ENCODE assay signal across 8 cellular contexts in the genomic region with DNA sequence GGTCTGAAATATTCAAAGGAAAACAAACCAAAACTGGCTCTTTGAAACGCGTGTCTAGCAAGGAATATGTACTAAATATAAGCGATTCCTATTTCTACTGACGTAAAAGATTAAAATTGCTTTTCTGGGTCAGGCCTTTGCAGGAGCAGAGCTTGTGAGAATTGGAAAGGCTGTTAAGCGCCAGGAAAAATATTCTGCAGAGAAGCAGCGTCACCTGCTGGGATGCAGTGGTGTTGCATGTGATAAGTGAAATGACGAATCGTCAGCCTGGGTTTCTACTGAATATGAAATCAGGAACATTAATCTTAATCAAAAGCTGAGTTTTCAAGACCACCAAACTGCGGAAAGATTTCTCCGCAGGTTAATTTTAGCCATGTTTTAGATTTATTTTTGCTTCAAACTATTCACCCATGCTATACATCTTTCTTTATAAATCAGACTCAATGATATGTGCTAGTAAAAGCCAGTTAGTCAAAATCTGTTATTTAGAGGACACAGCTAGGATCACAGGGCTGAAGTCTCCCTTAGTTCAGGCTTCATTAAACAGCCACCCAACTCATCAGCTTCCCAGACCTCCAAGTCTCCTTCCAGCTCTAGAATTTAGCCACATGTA.
DNase-seq lines count a peak whose midpoint lies in the region; ATAC-seq and TF ChIP-seq lines count a peak whose summit lies in the region.

No MANE protein-coding gene starts in this region.

- H3K27me3 ChIP-seq in tibial nerve: no peaks in the 10 kb centered on the region

- H3K27ac Mint-ChIP-seq in nephron: peak overlapping the region in 2 of 3 experiments; percentile 24 to 78

- no peaks in the 10 kb centered on the region for H3K36me3 ChIP-seq in tibial nerve

- no peaks in the 10 kb centered on the region for H3K36me3 Mint-ChIP-seq in nephron (ENCODE audit: low read depth)

- no peak overlapping the region for H3K4me3 Mint-ChIP-seq in nephron

- H3K9me3 Mint-ChIP-seq in nephron: no peaks in the 10 kb centered on the region

- H3K4me1 ChIP-seq in tibial nerve: peaks cover 0 to 7% (median 0%) of the 10 kb centered on the region in 4 donors

- TF ChIP-seq EP300 in tibial nerve (IDR thresholded peaks at IDR 0.05): peak in 1 of 2 donors; percentile 31

- no peak overlapping the region for H3K27ac ChIP-seq in tibial nerve

- TF ChIP-seq POLR2A in tibial nerve (IDR thresholded peaks at IDR 0.05): no peak

- WGBS in tibial nerve, 2 donors: 6 to 8% methylated on average over 10 of the region's 10 CpGs

- DNase-seq in GM10266 (ENCODE audit: extremely low spot score): peak; percentile 52
- peak; percentile 73 for DNase-seq in NCI-H82 treated with DMSO at 0.1 percent for 48 hours (lab: John Stamatoyannopoulos, UW; ENCODE audit: unreplicated experiment)
- peak; percentile 11 for DNase-seq in activated T-cell treated with anti-CD3 and anti-CD28 coated beads for 24 hours (ENCODE audit: low read depth)
- DNase-seq in fibroblast of gingiva (ENCODE audit: low read depth): peak; percentile 63
- DNase-seq in tibial nerve (ENCODE audit: low spot score in 2 of 2): peak; percentile 58 to 85

- peaks cover 4% of the 10 kb centered on the region for H3K27me3 Mint-ChIP-seq in nephron (ENCODE audit: low read depth)

- TF ChIP-seq CTCF in GM10266 (IDR thresholded peaks at IDR 0.05; ENCODE audit: control insufficient read depth, insufficient read depth, low read depth, missing control alignments): peak; percentile 97
- TF ChIP-seq CTCF in nephron (IDR thresholded peaks at IDR 0.05; ENCODE audit: unreplicated experiment in 3 of 3): peak; percentile 92 to 98 (median 97)
- TF ChIP-seq CTCF in tibial nerve (IDR thresholded peaks at IDR 0.05): peak; percentile 63 to 92 (median 85)

- peak; percentile 56 for ATAC-seq in HG03103 (IDR thresholded peaks at IDR 0.05; ENCODE audit: low read depth, unreplicated experiment)
- no peak for ATAC-seq in GM18519 (IDR thresholded peaks at IDR 0.05; ENCODE audit: low FRiP score, unreplicated experiment)

- peaks cover 6% of the 10 kb centered on the region for H3K4me1 Mint-ChIP-seq in nephron

- H3K4me3 ChIP-seq in tibial nerve: no peak overlapping the region

- no peaks in the 10 kb centered on the region for H3K9me3 ChIP-seq in tibial nerve

Comparison
In these comparisons a context has a peak if more than half of its experiments do, and no peak if none do; other contexts are left out.
1. DNase-seq: peak in every context shown above with its lines; median percentile 73 in NCI-H82 treated with DMSO at 0.1 percent for 48 hours; 72 in tibial nerve; 63 in fibroblast of gingiva; 52 in GM10266; 11 in activated T-cell treated with anti-CD3 and anti-CD28 coated beads for 24 hours.